14 cellular contexts compared by ENCODE assay signal in genomic region chrX:19225906-19226305, GRCh38.
DNase-seq lines count a peak whose midpoint lies in the region; ATAC-seq and TF ChIP-seq lines count a peak whose summit lies in the region.
"Had no signal": no experiment of that assay in that cellular context is flagged by ENCODE, and none has a peak within 500 bp of the region (broad histone marks: within the 10 kb centered on the region; RNA-seq: fewer than 3 reads in every experiment).

No MANE protein-coding gene starts in this region.

- no peak for ATAC-seq in HG03097 (IDR thresholded peaks at IDR 0.05; ENCODE audit: low FRiP score, unreplicated experiment)

- no peak overlapping the region for H2AFZ ChIP-seq in OCI-LY1 (ENCODE audit: low read length)

- H3F3A ChIP-seq in OCI-LY1 (ENCODE audit: insufficient read depth, low read length) = no peaks in the 10 kb centered on the region

- H3K27ac ChIP-seq in OCI-LY1 (ENCODE audit: low read depth, low read length, poor library complexity, severe bottlenecking) = no peak overlapping the region
- H3K27ac ChIP-seq in right atrium auricular region = no peak overlapping the region
- H3K27ac ChIP-seq: epithelial cell of prostate, thoracic aorta had no signal

- no peak overlapping the region for H3K4me3 Mint-ChIP-seq in activated naive CD8-positive, alpha-beta T cell treated with anti-CD3 and anti-CD28 coated beads for 36 hours
- H3K4me3 Mint-ChIP-seq: activated naive CD4-positive, alpha-beta T cell treated with anti-CD3 and anti-CD28 coated beads, Interleukin-2, amount 10 ng/mL, durations not matched to agents 7 days and 5 days had no signal

- no peaks in the 10 kb centered on the region for H3K9me2 ChIP-seq in OCI-LY1 (ENCODE audit: low read depth, low read length)

- no peaks in the 10 kb centered on the region for H3K9me3 ChIP-seq in OCI-LY1 (ENCODE audit: low read length)
- H3K9me3 ChIP-seq in right atrium auricular region = peaks cover 0 to 7% of the 10 kb centered on the region in 2 donors
- H3K9me3 ChIP-seq: thoracic aorta had no signal

- H3K4me1 ChIP-seq in OCI-LY1 (ENCODE audit: insufficient read depth, low read length, severe bottlenecking) (no peaks in the 10 kb centered on the region), right atrium auricular region (no peaks in the 10 kb centered on the region)

- H3K27me3 Mint-ChIP-seq in activated naive CD8-positive, alpha-beta T cell treated with anti-CD3 and anti-CD28 coated beads for 36 hours = peaks cover 14% of the 10 kb centered on the region

- intact Hi-C loops in posterior vena cava (cut with DNase I) = no loop called here

- no peak overlapping the region for H3K27ac Mint-ChIP-seq in activated naive CD8-positive, alpha-beta T cell treated with anti-CD3 and anti-CD28 coated beads for 36 hours
- H3K27ac Mint-ChIP-seq: activated naive CD4-positive, alpha-beta T cell treated with anti-CD3 and anti-CD28 coated beads, Interleukin-2, amount 10 ng/mL, durations not matched to agents 7 days and 5 days; CD8-positive, alpha-beta memory T cell had no signal

- no peaks in the 10 kb centered on the region for H3K9me3 Mint-ChIP-seq in activated naive CD8-positive, alpha-beta T cell treated with anti-CD3 and anti-CD28 coated beads for 36 hours
- H3K9me3 Mint-ChIP-seq: activated naive CD4-positive, alpha-beta T cell treated with anti-CD3 and anti-CD28 coated beads, Interleukin-2, amount 10 ng/mL, durations not matched to agents 7 days and 5 days had no signal

- in situ Hi-C loops in ACHN (cut with HindIII; ENCODE audit: low pct_ligation_motif_present, low pct_unique_long_range_greater_than_20kb, low sequenced_read_pairs) = no loop called here
- in situ Hi-C loops in GM13976 (cut with MboI; ENCODE audit: low sequenced_read_pairs, unreplicated experiment) = no loop called here

- H3K4me1 Mint-ChIP-seq in activated naive CD8-positive, alpha-beta T cell treated with anti-CD3 and anti-CD28 coated beads for 36 hours = no peaks in the 10 kb centered on the region
- H3K4me1 Mint-ChIP-seq: activated naive CD4-positive, alpha-beta T cell treated with anti-CD3 and anti-CD28 coated beads, Interleukin-2, amount 10 ng/mL, durations not matched to agents 7 days and 5 days; CD8-positive, alpha-beta memory T cell had no signal

- H3K4me3 ChIP-seq in OCI-LY1 (ENCODE audit: low read depth, low read length, poor library complexity, severe bottlenecking) = no peak overlapping the region
- no peak overlapping the region for H3K4me3 ChIP-seq in fibroblast of mammary gland (ENCODE audit: control insufficient read depth, low read depth, low read length)
- no peak overlapping the region for H3K4me3 ChIP-seq in right atrium auricular region
- H3K4me3 ChIP-seq: thoracic aorta had no signal

- H3K27me3 ChIP-seq in OCI-LY1 (ENCODE audit: insufficient read depth, low read length) (no peaks in the 10 kb centered on the region), right atrium auricular region (no peaks in the 10 kb centered on the region)

- no peak overlapping the region for H3K9ac ChIP-seq in OCI-LY1 (ENCODE audit: low read length)

- no peak overlapping the region for H3K4me2 ChIP-seq in OCI-LY1 (ENCODE audit: low read length)

- H4K20me1 ChIP-seq in OCI-LY1 (ENCODE audit: insufficient read depth, low read length) = no peaks in the 10 kb centered on the region

- H3K79me2 ChIP-seq in OCI-LY1 (ENCODE audit: insufficient read depth, low read length) = no peaks in the 10 kb centered on the region

- DNase-seq in ACHN (peak; percentile 10), GM13976 (ENCODE audit: low spot score) (peak; percentile 41), fibroblast of mammary gland (ENCODE audit: low read depth) (peak; percentile 18), posterior vena cava (ENCODE audit: low spot score) (no peak), right atrium auricular region (ENCODE audit: low spot score) (no peak)
- no peak for DNase-seq in activated naive CD8-positive, alpha-beta T cell treated with anti-CD3 and anti-CD28 coated beads for 36 hours
- DNase-seq: activated naive CD4-positive, alpha-beta T cell treated with anti-CD3 and anti-CD28 coated beads, Interleukin-2, amount 10 ng/mL, durations not matched to agents 7 days and 5 days; CD8-positive, alpha-beta memory T cell; NCI-H1092 treated with DMSO at 0.1 percent for 48 hours; T-helper 9 cell had no signal

- TF ChIP-seq CTCF in GM13976 (IDR thresholded peaks at IDR 0.05; ENCODE audit: borderline replicate concordance, control extremely low read depth, extremely low read depth, insufficient read depth, missing control alignments) (no peak), OCI-LY1 (IDR thresholded peaks at IDR 0.05; ENCODE audit: low read length) (0 out of 2 replicates have a peak, but pooled peaks have one; percentile 5), fibroblast of mammary gland (conservative IDR thresholded peaks at IDR 0.05; ENCODE audit: control insufficient read depth, insufficient read depth, low read depth, low read length) (peak; percentile 1), right atrium auricular region (IDR thresholded peaks at IDR 0.05) (peak in 1 of 2 donors; percentile 43)

- H3K36me3 ChIP-seq in OCI-LY1 (ENCODE audit: insufficient read depth, low read length) = no peaks in the 10 kb centered on the region
- H3K36me3 ChIP-seq in right atrium auricular region = no peaks in the 10 kb centered on the region
- H3K36me3 ChIP-seq: thoracic aorta had no signal

- H3K36me3 Mint-ChIP-seq in activated naive CD8-positive, alpha-beta T cell treated with anti-CD3 and anti-CD28 coated beads for 36 hours = no peaks in the 10 kb centered on the region
- H3K36me3 Mint-ChIP-seq: activated naive CD4-positive, alpha-beta T cell treated with anti-CD3 and anti-CD28 coated beads, Interleukin-2, amount 10 ng/mL, durations not matched to agents 7 days and 5 days; CD8-positive, alpha-beta memory T cell had no signal

Comparison
In these comparisons a context has a peak if more than half of its experiments do, and no peak if none do; other contexts are left out.
1. DNase-seq: peak in ACHN (single experiment), GM13976 (single experiment) and fibroblast of mammary gland (single experiment); none in posterior vena cava (single experiment), activated naive CD8-positive, alpha-beta T cell treated with anti-CD3 and anti-CD28 coated beads for 36 hours (single experiment) and right atrium auricular region (single experiment).